Comparison of ENCODE assay signal across 8 cellular contexts in genomic region chr12:121513464-121514183, GRCh38.
A peak's percentile ranks its signal among the peaks of the same experiment; 100 is the strongest.
DNase-seq lines count a peak whose midpoint lies in the region; ATAC-seq and TF ChIP-seq lines count a peak whose summit lies in the region.

No MANE protein-coding gene starts in this region.

- H3K27me3 ChIP-seq in WERI-Rb-1 (ENCODE audit: insufficient read depth, low read depth, severe bottlenecking) (no peaks in the 10 kb centered on the region), aorta (ENCODE audit: control insufficient read depth in 1 of 2, insufficient read depth in 2 of 2, low read length in 1 of 2) (no peaks in the 10 kb centered on the region)

- no peaks in the 10 kb centered on the region for H3K27me3 Mint-ChIP-seq in memory B cell

- no peaks in the 10 kb centered on the region for H3K4me1 ChIP-seq in aorta (ENCODE audit: control insufficient read depth in 1 of 2, insufficient read depth in 2 of 2, low read length in 2 of 2)

- WGBS in aorta, 2 donors = 87 to 89% methylated on average over 17 of the region's 17 CpGs

- intact Hi-C loops in aorta (cut with DNase I) = no loop called here

- H3K36me3 Mint-ChIP-seq in memory B cell = peaks cover 13% of the 10 kb centered on the region

- H3K4me1 Mint-ChIP-seq in memory B cell = peaks cover 17% of the 10 kb centered on the region

- peak; percentile 71 for ATAC-seq in GM19395 (IDR thresholded peaks at IDR 0.05; ENCODE audit: unreplicated experiment)
- ATAC-seq in memory B cell (ENCODE audit: low read depth) = peak; percentile 51
- no peak for ATAC-seq in aorta (ENCODE audit: low FRiP score)
- ATAC-seq in HG02884 (IDR thresholded peaks at IDR 0.05; ENCODE audit: unreplicated experiment) = no peak

- H3K27ac ChIP-seq in WERI-Rb-1 (no peak overlapping the region), aorta (ENCODE audit: low read depth in 1 of 2, low read length in 2 of 2) (no peak overlapping the region)

- peak overlapping the region; percentile 75 for H3K4me3 Mint-ChIP-seq in memory B cell

- H3K4me3 ChIP-seq in WERI-Rb-1 (ENCODE audit: low read depth, low read length) (no peak overlapping the region), aorta (ENCODE audit: low read length in 2 of 2) (no peak overlapping the region)

- no peaks in the 10 kb centered on the region for H3K9me3 Mint-ChIP-seq in memory B cell

- H3K27ac Mint-ChIP-seq in memory B cell = peak overlapping the region; percentile 90

- H3K36me3 ChIP-seq in WERI-Rb-1 (peaks cover 17% of the 10 kb centered on the region), aorta (ENCODE audit: control insufficient read depth in 1 of 2, insufficient read depth in 2 of 2, low read length in 1 of 2) (peaks cover 0 to 2% of the 10 kb centered on the region in 2 donors)

- peak; percentile 44 for DNase-seq in NCI-H748 (lab: John Stamatoyannopoulos, UW; ENCODE audit: unreplicated experiment)
- no peak for DNase-seq in NCI-H748 treated with DMSO at 0.1 percent for 48 hours (lab: John Stamatoyannopoulos, UW)
- peak; percentile 34 for DNase-seq in HT1080 (ENCODE audit: low read depth)
- DNase-seq in WERI-Rb-1 = peak; percentile 82
- peak in 1 of 2 donors; percentile 39 for DNase-seq in memory B cell (ENCODE audit: low spot score in 2 of 2)
- no peak for DNase-seq in aorta

- no peak for TF ChIP-seq CTCF in WERI-Rb-1 (IDR thresholded peaks at IDR 0.05; ENCODE audit: low read depth, low read length)

- H3K9me3 ChIP-seq in WERI-Rb-1 (ENCODE audit: severe bottlenecking) (no peaks in the 10 kb centered on the region), aorta (ENCODE audit: control insufficient read depth, low read length) (no peaks in the 10 kb centered on the region)

Comparison
In these comparisons a context has a peak if more than half of its experiments do, and no peak if none do; other contexts are left out.
1. DNase-seq: peak in NCI-H748 (single experiment), HT1080 (single experiment) and WERI-Rb-1 (single experiment); none in NCI-H748 treated with DMSO at 0.1 percent for 48 hours (single experiment) and aorta (0 of 2).
2. ATAC-seq: peak in GM19395 (single experiment) and memory B cell (single experiment); none in aorta (single experiment) and HG02884 (single experiment).